19 cellular contexts compared by ENCODE assay signal in genomic region chr19:47470447-47471195, GRCh38. TPM values are rescaled to one million over a fixed set of nuclear protein-coding genes. Genes with fewer than 3 reads are reported as not detected.
DNase-seq lines count a peak whose midpoint lies in the region; ATAC-seq, FAIRE-seq and TF ChIP-seq lines count a peak whose summit lies in the region.
"Had no signal": no experiment of that assay in that cellular context is flagged by ENCODE, and none has a peak within 500 bp of the region (broad histone marks: within the 10 kb centered on the region; RNA-seq: fewer than 3 reads in every experiment).

No MANE protein-coding gene starts in this region.

- peak overlapping the region; percentile 86 for H3K4me3 Mint-ChIP-seq in GM23338
- H3K4me3 Mint-ChIP-seq in naive B cell: peak overlapping the region in 6 of 8 donors; percentile 26 to 72 (median 50)

- H2AFZ ChIP-seq in GM23338: no peak overlapping the region; the same call in 1 of the 2 replicates

- H3K4me1 Mint-ChIP-seq in GM23338: peaks cover 35% of the 10 kb centered on the region
- peaks cover 20 to 22% (median 21%) of the 10 kb centered on the region in 3 donors for H3K4me1 Mint-ChIP-seq in naive B cell

- no peak for FAIRE-seq in A549 (lab: Jason Lieb, UNC)
- FAIRE-seq: HTR-8/SVneo had no signal

- TF ChIP-seq CTCF in A549 (IDR thresholded peaks at IDR 0.05) (no peak), GM23338 (conservative IDR thresholded peaks at IDR 0.05; ENCODE audit: low read depth in 2 of 2) (no peak), dorsolateral prefrontal cortex (IDR thresholded peaks at IDR 0.05 in 54 of 56, conservative IDR thresholded peaks at IDR 0.05 in 2 of 56; ENCODE audit: low read depth in 1 of 56, partially characterized antibody in 56 of 56) (no peak)

- H3K4me3 ChIP-seq in A549 (no peak overlapping the region; the same call in 2 of the 3 replicates), GM23338 (peak overlapping the region; percentile 94), dorsolateral prefrontal cortex (peak overlapping the region in 58 of 59 donors; percentile 16 to 75 (median 60))
- H3K4me3 ChIP-seq: left lung, right lobe of liver had no signal

- H3K36me3 ChIP-seq in GM23338 (ENCODE audit: insufficient read depth): no peaks in the 10 kb centered on the region
- H3K36me3 ChIP-seq: left lung, right lobe of liver had no signal

- 15% methylated on average over 12 of the region's 13 CpGs for WGBS in A549 (ENCODE audit: missing lambda C conversion rate)

- H3K4me2 ChIP-seq in A549: peak overlapping the region; percentile 97
- H3K4me2 ChIP-seq in GM23338: peak overlapping the region; percentile 96

- TF ChIP-seq POLR2A in A549 (IDR thresholded peaks at IDR 0.05; ENCODE audit: low read length): no peak

- H3K27me3 ChIP-seq in GM23338 (ENCODE audit: insufficient read depth) (peaks cover 8% of the 10 kb centered on the region), dorsolateral prefrontal cortex (peaks cover 0 to 9% (median 0%) of the 10 kb centered on the region in 45 donors)
- H3K27me3 ChIP-seq: right lobe of liver had no signal

- H3K27ac ChIP-seq in A549: no peak overlapping the region
- no peak overlapping the region for H3K27ac ChIP-seq in GM23338 (ENCODE audit: low read depth)
- peak overlapping the region in 45 of 59 donors; percentile 16 to 96 (median 76) for H3K27ac ChIP-seq in dorsolateral prefrontal cortex
- H3K27ac ChIP-seq: coronary artery, left lung, right lobe of liver had no signal

- ATAC-seq in A549 (peak in 1 of 2 experiments; percentile 5; a peak in 3 of 6 replicates), GM23338 (no peak), naive B cell (ENCODE audit: low read depth in 2 of 2) (no peak), GM21526 (IDR thresholded peaks at IDR 0.05; ENCODE audit: low FRiP score, unreplicated experiment) (no peak), HG02870 (IDR thresholded peaks at IDR 0.05; ENCODE audit: unreplicated experiment) (no peak)
- ATAC-seq: left lung had no signal

- H3K27me3 Mint-ChIP-seq in GM23338 (ENCODE audit: insufficient read depth, low read depth, poor library complexity) (peaks cover 39% of the 10 kb centered on the region), naive B cell (peaks cover 38 to 69% (median 65%) of the 10 kb centered on the region in 3 donors)

- no peaks in the 10 kb centered on the region; the same call in 1 of the 2 replicates for H3F3A ChIP-seq in GM23338 (replicated peaks; ENCODE audit: low read depth)

- no peaks in the 10 kb centered on the region; the same call in 1 of the 2 replicates for H4K20me1 ChIP-seq in GM23338 (replicated peaks; ENCODE audit: insufficient read depth)

- H3K4me1 ChIP-seq in A549 (peaks cover 19% of the 10 kb centered on the region; the same call in 2 of the 3 replicates), GM23338 (ENCODE audit: insufficient read depth) (peaks cover 25% of the 10 kb centered on the region; the same call in 1 of the 2 replicates)
- H3K4me1 ChIP-seq: left lung, right lobe of liver had no signal

- CTCF ChIA-PET in A549 (lab: Yijun Ruan, JAX): interaction anchor here (0.5 to 8.6 kb wide), 3 partner anchors 13 to 76 kb away, joined by 3 to 58 read pairs (median 31); partner anchors contain the start of gene KPTN

- no peak for TF ChIP-seq RAD21 in A549 (conservative IDR thresholded peaks at IDR 0.05 in 1 of 2, IDR thresholded peaks at IDR 0.05 in 1 of 2)

- no peak for DNase-seq in A549 (ENCODE audit: low read depth in 1 of 2, low spot score in 1 of 2)
- DNase-seq in GM23338 (ENCODE audit: low spot score): no peak
- DNase-seq in dorsolateral prefrontal cortex: no peak
- no peak for DNase-seq in naive B cell
- no peak for DNase-seq in stimulated activated CD4-positive, alpha-beta T cell treated with anti-CD3 and anti-CD28 coated beads, Interleukin-1b, Interleukin-23, amount 100 ng/mL, for 48 hours
- DNase-seq in NCI-H526 treated with DMSO at 0.1 percent for 48 hours (lab: John Stamatoyannopoulos, UW): no peak
- DNase-seq: activated CD4-positive, alpha-beta T cell treated with anti-CD3 and anti-CD28 coated beads, Interleukin-2, amount 50 U/mL, for 4 hours; activated T-cell treated with anti-CD3 and anti-CD28 coated beads, Interleukin-2, amount 50 U/mL, for 48 hours; AML-193; DMS 273 treated with DMSO at 0.1 percent for 48 hours; Right ventricle myocardium superior; stimulated activated CD4-positive, alpha-beta T cell treated with anti-CD3 and anti-CD28 coated beads, Interleukin-4, amount 100 ng/mL, for 24 hours had no signal

- no peak for TF ChIP-seq EP300 in A549 (IDR thresholded peaks at IDR 0.05)

- no peaks in the 10 kb centered on the region for H3K9me3 ChIP-seq in A549
- H3K9me3 ChIP-seq: left lung, right lobe of liver had no signal

- H3K27ac Mint-ChIP-seq in GM23338: no peak overlapping the region
- peak overlapping the region in 3 of 6 donors; percentile 10 to 82 (median 53) for H3K27ac Mint-ChIP-seq in naive B cell

- H3K9me2 ChIP-seq in GM23338 (ENCODE audit: insufficient read depth): no peaks in the 10 kb centered on the region

- POLR2A ChIA-PET in A549 (lab: Yijun Ruan, JAX): no interaction called here

- no peaks in the 10 kb centered on the region; the same call in 2 of the 3 replicates for H3K9me3 Mint-ChIP-seq in GM23338
- peaks cover 0 to 6% (median 0%) of the 10 kb centered on the region in 7 donors for H3K9me3 Mint-ChIP-seq in naive B cell
- H3K9me3 Mint-ChIP-seq: neural crest cell had no signal

- H3K36me3 Mint-ChIP-seq in GM23338 (ENCODE audit: low read depth): peaks cover 4% of the 10 kb centered on the region
- H3K36me3 Mint-ChIP-seq in naive B cell: peaks cover 0 to 15% of the 10 kb centered on the region in 2 donors

- H3K79me2 ChIP-seq in GM23338 (replicated peaks; ENCODE audit: insufficient read depth): no peaks in the 10 kb centered on the region

- intact Hi-C loops in dorsolateral prefrontal cortex (cut with DNase I): no loop called here

TF ChIP-seq in A549, 52 proteins besides CTCF, POLR2A, EP300 and RAD21 (continues in another document):
- TF ChIP-seq FOSL2 (IDR thresholded peaks at IDR 0.05): no peak
- no peak for TF ChIP-seq FOSL2 (CRISPR knock-in tag; IDR thresholded peaks at IDR 0.05)
- TF ChIP-seq RARB (CRISPR knock-in tag; IDR thresholded peaks at IDR 0.05): no peak
- TF ChIP-seq, protein P1, sequence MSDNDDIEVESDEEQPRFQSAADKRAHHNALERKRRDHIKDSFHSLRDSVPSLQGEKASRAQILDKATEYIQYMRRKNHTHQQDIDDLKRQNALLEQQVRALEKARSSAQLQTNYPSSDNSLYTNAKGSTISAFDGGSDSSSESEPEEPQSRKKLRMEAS (IDR thresholded peaks at IDR 0.05): no peak

RNA-seq across cellular contexts. Expression of gene SLC8A2, which starts 1.1 kb away (rescaled TPM):
- 0.12 and 0.35 TPM in 2 replicates for polyA plus RNA-seq in A549 (2011; rRNA removed)
- polyA plus RNA-seq in A549 (2012; cell fraction: cytosol; rRNA removed): 0.09 and 0.23 TPM in 2 replicates
- polyA plus RNA-seq in A549 (2012; cell fraction: nucleus; rRNA removed): 0.23 and 0.70 TPM in 2 replicates
- 0.15 to 0.30 TPM (median 0.17 TPM) in 3 replicates for polyA plus RNA-seq in A549 (2017; fragmentation: RNase III; extraction: RNeasy Plus Mini Kit Qiagen cat#74134 plus additional on column Dnase treatment)
- 1.8 and 2.3 TPM in 2 replicates for polyA minus RNA-seq in A549 (2011; rRNA and poly(A)+ RNA removed)
- total RNA-seq in GM23338 (2014; rRNA removed; shearing (Covaris generic)): 10.0 and 11.6 TPM in 2 replicates
- 0.86 and 1.1 TPM in 2 replicates for polyA plus RNA-seq in GM23338 (2016; fragmentation: Nextera tagmentation; extraction: Ambion mirVana)
- total RNA-seq in dorsolateral prefrontal cortex: 100 to 1,000 TPM in 69 of 120 experiments, 10 to 100 TPM in 51; 22.2 to 179 (median 105) TPM
- not detected for polyA plus RNA-seq in naive B cell (ENCODE audit: low read depth in 6 of 6)

RNA-seq across cellular contexts. Expression of gene KPTN, which starts 13.4 kb away (rescaled TPM):
- polyA plus RNA-seq in A549 (2011; rRNA removed) (10.6 and 12.5 TPM in 2 replicates), A549 (2017; fragmentation: RNase III; extraction: RNeasy Plus Mini Kit Qiagen cat#74134 plus additional on column Dnase treatment) (20.6 to 22.1 TPM (median 20.8 TPM) in 3 replicates), GM23338 (2016; fragmentation: Nextera tagmentation; extraction: Ambion mirVana) (26.2 and 31.1 TPM in 2 replicates), naive B cell (ENCODE audit: low read depth in 6 of 6) (10 to 100 TPM in 2 of 6 donors, 1 to 10 TPM in 4; 6.1 to 25.8 (median 9.3) TPM)
- 26.3 and 28.7 TPM in 2 replicates for polyA plus RNA-seq in A549 (2012; cell fraction: cytosol; rRNA removed)
- 62.7 and 66.3 TPM in 2 replicates for polyA plus RNA-seq in A549 (2012; cell fraction: nucleus; rRNA removed)
- polyA minus RNA-seq in A549 (2011; rRNA and poly(A)+ RNA removed): 13.7 and 15.6 TPM in 2 replicates
- total RNA-seq in GM23338 (2014; rRNA removed; shearing (Covaris generic)): 19.8 and 28.0 TPM in 2 replicates
- total RNA-seq in dorsolateral prefrontal cortex: 10 to 100 TPM in 119 of 120 experiments, 1 to 10 TPM in 1; 9.5 to 40.3 (median 18.4) TPM

RNA-seq across cellular contexts. Expression of gene NAPA, which starts 44.2 kb away (rescaled TPM):
- 69.6 and 74.3 TPM in 2 replicates for polyA plus RNA-seq in A549 (2011; rRNA removed)
- 111 and 125 TPM in 2 replicates for polyA plus RNA-seq in A549 (2012; cell fraction: cytosol; rRNA removed)
- 107 and 121 TPM in 2 replicates for polyA plus RNA-seq in A549 (2012; cell fraction: nucleus; rRNA removed)
- polyA plus RNA-seq in A549 (2017; fragmentation: RNase III; extraction: RNeasy Plus Mini Kit Qiagen cat#74134 plus additional on column Dnase treatment): 92.5 to 101 TPM (median 94.2 TPM) in 3 replicates
- polyA minus RNA-seq in A549 (2011; rRNA and poly(A)+ RNA removed): 100.0 and 132 TPM in 2 replicates
- 42.9 and 52.0 TPM in 2 replicates for total RNA-seq in GM23338 (2014; rRNA removed; shearing (Covaris generic))
- 72.1 and 74.3 TPM in 2 replicates for polyA plus RNA-seq in GM23338 (2016; fragmentation: Nextera tagmentation; extraction: Ambion mirVana)
- total RNA-seq in dorsolateral prefrontal cortex: 100 to 1,000 TPM; 102 to 294 (median 206) TPM
- polyA plus RNA-seq in naive B cell (ENCODE audit: low read depth in 6 of 6): 100 to 1,000 TPM in 1 of 6 donors, 10 to 100 TPM in 5; 68.5 to 111 (median 78.4) TPM

RNA-seq across cellular contexts. Expression of gene MEIS3, which starts 51.3 kb away (rescaled TPM):
- polyA plus RNA-seq in A549 (2011; rRNA removed) (16.5 and 19.2 TPM in 2 replicates), A549 (2017; fragmentation: RNase III; extraction: RNeasy Plus Mini Kit Qiagen cat#74134 plus additional on column Dnase treatment) (21.8 to 31.4 TPM (median 27.1 TPM) in 3 replicates), GM23338 (2016; fragmentation: Nextera tagmentation; extraction: Ambion mirVana) (20.6 and 20.8 TPM in 2 replicates), naive B cell (ENCODE audit: low read depth in 6 of 6) (not detected)
- polyA plus RNA-seq in A549 (2012; cell fraction: cytosol; rRNA removed): 18.7 and 23.4 TPM in 2 replicates
- 44.0 and 54.8 TPM in 2 replicates for polyA plus RNA-seq in A549 (2012; cell fraction: nucleus; rRNA removed)
- polyA minus RNA-seq in A549 (2011; rRNA and poly(A)+ RNA removed): 26.1 and 39.1 TPM in 2 replicates
- total RNA-seq in GM23338 (2014; rRNA removed; shearing (Covaris generic)): 33.7 and 40.7 TPM in 2 replicates
- 100 to 1,000 TPM in 12 of 120 experiments, 10 to 100 TPM in 108; 26.3 to 120 (median 70.9) TPM for total RNA-seq in dorsolateral prefrontal cortex

Comparison
In these comparisons a context has a peak if more than half of its experiments do, and no peak if none do; other contexts are left out.
1. H3K27ac ChIP-seq: peak in dorsolateral prefrontal cortex (45 of 59); none in A549 (0 of 2) and GM23338 (single experiment).